8 cellular contexts compared by ENCODE assay signal in the genomic region with DNA sequence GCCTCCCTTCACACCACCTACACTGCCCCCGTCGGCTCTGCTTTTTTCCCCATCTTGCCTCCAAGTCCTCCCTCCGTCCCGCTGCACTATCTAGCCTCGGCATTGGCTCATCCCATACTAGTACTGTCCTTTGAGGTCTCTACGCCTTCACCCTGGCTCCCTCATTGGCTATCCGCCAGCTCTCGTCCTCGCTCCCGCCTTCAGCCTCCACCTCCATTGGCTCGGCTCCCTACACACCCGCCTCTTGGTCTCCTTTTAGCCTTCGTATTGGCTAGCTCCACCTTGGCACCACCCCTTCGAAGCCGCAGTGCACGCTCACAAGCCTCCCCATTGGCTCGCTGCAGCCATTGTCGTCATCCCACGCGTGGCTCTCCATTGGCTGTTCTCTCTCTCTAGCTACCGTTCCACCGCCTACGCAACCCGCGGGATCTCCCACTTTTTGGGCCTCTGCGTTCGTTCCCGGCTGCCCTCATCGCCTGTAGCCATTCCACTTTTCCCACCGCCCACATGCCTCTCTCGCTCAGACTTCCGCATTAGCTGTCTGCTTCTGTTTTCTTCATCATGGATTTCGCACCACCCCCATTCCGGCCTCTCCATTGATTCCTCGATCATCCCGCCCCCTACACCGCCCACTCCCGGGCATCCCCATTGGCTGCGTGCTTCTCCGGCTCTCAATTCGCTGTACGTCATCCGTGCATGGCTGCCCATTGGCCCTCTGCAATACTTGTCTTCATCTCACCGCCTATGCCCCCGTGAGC. TPM values are rescaled to one million over a fixed set of nuclear protein-coding genes. Genes with fewer than 3 reads are reported as not detected.
A peak's percentile ranks its signal among the peaks of the same experiment; 100 is the strongest.
DNase-seq lines count a peak whose midpoint lies in the region; ATAC-seq lines count a peak whose summit lies in the region.

No MANE protein-coding gene starts in this region.

- no peaks in the 10 kb centered on the region for H3K9me3 Mint-ChIP-seq in activated T-helper 17 cell treated with anti-CD3 and anti-CD28 coated beads, Interleukin-2, amount 50 U/mL, for 72 hours
- H3K9me3 Mint-ChIP-seq in naive B cell: peaks cover 0 to 5% (median 0%) of the 10 kb centered on the region in 7 donors
- no peaks in the 10 kb centered on the region for H3K9me3 Mint-ChIP-seq in stimulated activated effector memory CD8-positive, alpha-beta T cell treated with anti-CD3 and anti-CD28 coated beads, Interleukin-12 subunit alpha, Interleukin-12 subunit beta, amount 100 ng/mL, for 72 hours

- peak; percentile 82 for ATAC-seq in activated T-helper 17 cell treated with anti-CD3 and anti-CD28 coated beads, Interleukin-2, amount 50 U/mL, for 72 hours (replicated peaks)
- ATAC-seq in naive B cell (ENCODE audit: low read depth in 2 of 2): peak; percentile 80 to 81
- ATAC-seq in stimulated activated effector memory CD8-positive, alpha-beta T cell treated with anti-CD3 and anti-CD28 coated beads, Interleukin-12 subunit alpha, Interleukin-12 subunit beta, amount 100 ng/mL, for 72 hours: peak; percentile 88

- peak; percentile 98 for DNase-seq in EH (ENCODE audit: low read depth)
- peak; percentile 80 for DNase-seq in GOT3 (lab: John Stamatoyannopoulos, UW)
- DNase-seq in LHCN-M2 (ENCODE audit: low read depth): peak; percentile 96
- peak; percentile 99 for DNase-seq in RPMI7951 (ENCODE audit: low read depth)
- peak; percentile 98 for DNase-seq in fibroblast of gingiva (ENCODE audit: low read depth)
- DNase-seq in naive B cell: peak; percentile 93
- peak; percentile 70 to 92 for DNase-seq in stimulated activated effector memory CD8-positive, alpha-beta T cell treated with anti-CD3 and anti-CD28 coated beads, Interleukin-12 subunit alpha, Interleukin-12 subunit beta, amount 100 ng/mL, for 72 hours (ENCODE audit: low spot score in 2 of 2)

- H3K36me3 Mint-ChIP-seq in activated T-helper 17 cell treated with anti-CD3 and anti-CD28 coated beads, Interleukin-2, amount 50 U/mL, for 72 hours (ENCODE audit: low read depth): peaks cover 50% of the 10 kb centered on the region
- no peaks in the 10 kb centered on the region for H3K36me3 Mint-ChIP-seq in naive B cell
- peaks cover 41% of the 10 kb centered on the region for H3K36me3 Mint-ChIP-seq in stimulated activated effector memory CD8-positive, alpha-beta T cell treated with anti-CD3 and anti-CD28 coated beads, Interleukin-12 subunit alpha, Interleukin-12 subunit beta, amount 100 ng/mL, for 72 hours

- peak overlapping the region; percentile 100 for H3K27ac Mint-ChIP-seq in activated T-helper 17 cell treated with anti-CD3 and anti-CD28 coated beads, Interleukin-2, amount 50 U/mL, for 72 hours
- H3K27ac Mint-ChIP-seq in naive B cell: peak overlapping the region; percentile 97 to 100 (median 98)
- peak overlapping the region; percentile 96 for H3K27ac Mint-ChIP-seq in stimulated activated effector memory CD8-positive, alpha-beta T cell treated with anti-CD3 and anti-CD28 coated beads, Interleukin-12 subunit alpha, Interleukin-12 subunit beta, amount 100 ng/mL, for 72 hours

- no peaks in the 10 kb centered on the region for H3K27me3 Mint-ChIP-seq in activated T-helper 17 cell treated with anti-CD3 and anti-CD28 coated beads, Interleukin-2, amount 50 U/mL, for 72 hours
- H3K27me3 Mint-ChIP-seq in naive B cell: no peaks in the 10 kb centered on the region

- H3K4me1 Mint-ChIP-seq in activated T-helper 17 cell treated with anti-CD3 and anti-CD28 coated beads, Interleukin-2, amount 50 U/mL, for 72 hours: peaks cover 29% of the 10 kb centered on the region
- peaks cover 16 to 40% (median 37%) of the 10 kb centered on the region in 3 donors for H3K4me1 Mint-ChIP-seq in naive B cell
- H3K4me1 Mint-ChIP-seq in stimulated activated effector memory CD8-positive, alpha-beta T cell treated with anti-CD3 and anti-CD28 coated beads, Interleukin-12 subunit alpha, Interleukin-12 subunit beta, amount 100 ng/mL, for 72 hours: peaks cover 50% of the 10 kb centered on the region

- H3K4me3 Mint-ChIP-seq in activated T-helper 17 cell treated with anti-CD3 and anti-CD28 coated beads, Interleukin-2, amount 50 U/mL, for 72 hours: peak overlapping the region; percentile 88
- peak overlapping the region; percentile 74 to 99 (median 98) for H3K4me3 Mint-ChIP-seq in naive B cell
- H3K4me3 Mint-ChIP-seq in stimulated activated effector memory CD8-positive, alpha-beta T cell treated with anti-CD3 and anti-CD28 coated beads, Interleukin-12 subunit alpha, Interleukin-12 subunit beta, amount 100 ng/mL, for 72 hours: peak overlapping the region; percentile 80

RNA-seq across cellular contexts. Expression of a gene that starts 0.4 kb away (rescaled TPM):
- 6.1 and 6.9 TPM in 2 replicates for total RNA-seq in LHCN-M2 (2014; rRNA removed)
- 4.8 TPM for polyA plus RNA-seq in LHCN-M2 (2012)
- 2.3 and 2.9 TPM in 2 replicates for total RNA-seq in RPMI7951 (2014; rRNA removed; shearing (Covaris generic))
- total RNA-seq in activated T-helper 17 cell treated with anti-CD3 and anti-CD28 coated beads, Interleukin-2, amount 50 U/mL, for 72 hours: 1 to 10 TPM; 6.6 to 8.8 TPM
- polyA plus RNA-seq in naive B cell (ENCODE audit: low read depth in 6 of 6): 10 to 100 TPM in 1 of 6 donors, 1 to 10 TPM in 5; 1.3 to 10.5 (median 2.4) TPM

RNA-seq across cellular contexts. Expression of a gene that starts 4.7 kb away (rescaled TPM):
- 0.13 TPM in 1 of 2 replicates, not detected in the other for total RNA-seq in LHCN-M2 (2014; rRNA removed)
- polyA plus RNA-seq in LHCN-M2 (2012): 0.12 TPM
- not detected in 2 replicates for total RNA-seq in RPMI7951 (2014; rRNA removed; shearing (Covaris generic))
- total RNA-seq in activated T-helper 17 cell treated with anti-CD3 and anti-CD28 coated beads, Interleukin-2, amount 50 U/mL, for 72 hours: 100 to 1,000 TPM in 1 of 2 donors, 10 to 100 TPM in 1; 80.4 to 109 TPM
- under 1 TPM in 4 of 6 donors, not detected in 2; 0.15 to 0.32 (median 0.22) TPM for polyA plus RNA-seq in naive B cell (ENCODE audit: low read depth in 6 of 6)

RNA-seq across cellular contexts. Expression of a gene that starts 33.9 kb away (rescaled TPM):
- total RNA-seq in LHCN-M2 (2014; rRNA removed): 11.2 and 11.8 TPM in 2 replicates
- 12.9 TPM for polyA plus RNA-seq in LHCN-M2 (2012)
- 22.7 and 29.4 TPM in 2 replicates for total RNA-seq in RPMI7951 (2014; rRNA removed; shearing (Covaris generic))
- total RNA-seq in activated T-helper 17 cell treated with anti-CD3 and anti-CD28 coated beads, Interleukin-2, amount 50 U/mL, for 72 hours: 10 to 100 TPM; 21.7 to 33.0 TPM
- 10 to 100 TPM; 19.5 to 37.1 (median 22.3) TPM for polyA plus RNA-seq in naive B cell (ENCODE audit: low read depth in 6 of 6)

RNA-seq across cellular contexts. Expression of a gene that starts 34.3 kb away (rescaled TPM):
- total RNA-seq in LHCN-M2 (2014; rRNA removed): not detected in 2 replicates
- polyA plus RNA-seq in LHCN-M2 (2012): 0.13 TPM
- not detected in 2 replicates for total RNA-seq in RPMI7951 (2014; rRNA removed; shearing (Covaris generic))
- total RNA-seq in activated T-helper 17 cell treated with anti-CD3 and anti-CD28 coated beads, Interleukin-2, amount 50 U/mL, for 72 hours: not detected
- polyA plus RNA-seq in naive B cell (ENCODE audit: low read depth in 6 of 6): not detected

RNA-seq across cellular contexts. Expression of a gene that starts 36.0 kb away (rescaled TPM):
- total RNA-seq in LHCN-M2 (2014; rRNA removed): not detected in 2 replicates
- not detected for polyA plus RNA-seq in LHCN-M2 (2012)
- total RNA-seq in RPMI7951 (2014; rRNA removed; shearing (Covaris generic)): not detected in 2 replicates
- 1 to 10 TPM in 1 of 2 donors, under 1 TPM in 1; 0.82 to 6.2 TPM for total RNA-seq in activated T-helper 17 cell treated with anti-CD3 and anti-CD28 coated beads, Interleukin-2, amount 50 U/mL, for 72 hours
- polyA plus RNA-seq in naive B cell (ENCODE audit: low read depth in 6 of 6): under 1 TPM; 0.08 to 0.25 (median 0.14) TPM

Comparison
In these comparisons a context has a peak if more than half of its experiments do, and no peak if none do; other contexts are left out.
1. Peak in every context shown above with its lines: DNase-seq and ATAC-seq.
2. RNA of a gene that starts 4.7 kb away (total RNA-seq): 80.4 to 109 TPM in activated T-helper 17 cell treated with anti-CD3 and anti-CD28 coated beads, Interleukin-2, amount 50 U/mL, for 72 hours; 0.13 TPM in LHCN-M2 and not detected in RPMI7951; every median in the first group is over 10 times any median in the second.